Comparison of ENCODE assay signal across 16 cellular contexts in the genomic region with DNA sequence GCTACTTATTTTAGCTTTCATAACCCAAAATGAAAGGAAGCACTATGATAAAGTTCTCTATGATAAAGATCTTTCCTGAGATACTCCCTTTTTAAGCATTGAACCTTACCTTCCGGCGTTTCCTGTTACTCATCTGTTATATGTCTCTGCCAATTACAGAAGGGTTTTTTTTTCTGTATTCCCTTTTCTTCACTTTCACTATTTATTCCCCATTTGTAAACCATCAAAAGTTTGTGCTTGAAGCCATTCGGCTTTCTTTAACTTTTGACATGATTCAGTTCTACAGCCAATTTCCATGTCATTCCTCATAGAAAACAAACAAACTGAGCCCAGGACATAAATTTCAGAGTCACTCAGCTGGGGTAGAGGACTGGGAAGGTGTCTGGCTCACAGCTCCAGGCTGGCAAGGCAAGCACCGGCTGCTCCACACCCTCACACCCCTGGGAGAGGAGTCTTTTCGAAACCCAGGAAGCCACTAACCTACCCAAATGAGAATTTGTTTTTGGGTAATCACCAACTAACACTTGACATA.
DNase-seq lines count a peak whose midpoint lies in the region; ATAC-seq, FAIRE-seq and TF ChIP-seq lines count a peak whose summit lies in the region.
"Had no signal": no experiment of that assay in that cellular context is flagged by ENCODE, and none has a peak within 500 bp of the region (broad histone marks: within the 10 kb centered on the region; RNA-seq: fewer than 3 reads in every experiment).

No MANE protein-coding gene starts in this region.

- TF ChIP-seq CTCF in K562 (IDR thresholded peaks at IDR 0.05 in 2 of 3, conservative IDR thresholded peaks at IDR 0.05 in 1 of 3; ENCODE audit: insufficient read depth in 2 of 3, low read depth in 1 of 3, low read length in 3 of 3): no peak

- WGBS in K562 (ENCODE audit: insufficient coverage, low coverage, missing lambda C conversion rate): 4% methylated on average over 5 of the region's 5 CpGs

- H3K4me3 ChIP-seq in ACC112 (ENCODE audit: low read depth, low read length) (peak overlapping the region; percentile 10; the same call in 1 of the 2 replicates), K562 (no peak overlapping the region)

- POLR2A ChIA-PET in K562 (lab: Yijun Ruan, JAX): interaction anchor here (0.6 to 2.7 kb wide), 5 partner anchors 8 to 662 kb away, joined by 3 to 10 read pairs (median 3); no protein-coding TSS in a partner anchor

- no peaks in the 10 kb centered on the region for H3K79me2 ChIP-seq in ACC112 (ENCODE audit: control insufficient read depth, insufficient read depth, low read length, unreplicated experiment)
- peaks cover 76% of the 10 kb centered on the region for H3K79me2 ChIP-seq in K562 (ENCODE audit: control insufficient read depth, insufficient read depth, low read length)
- H3K79me2 ChIP-seq: parathyroid adenoma had no signal

- in situ Hi-C loops in K562 (cut with MboI): no loop called here

- no peak overlapping the region for H2AFZ ChIP-seq in ACC112 (ENCODE audit: low read length, unreplicated experiment)
- peak overlapping the region; percentile 78 for H2AFZ ChIP-seq in K562 (ENCODE audit: low read depth, low read length)
- H2AFZ ChIP-seq: parathyroid adenoma had no signal

- peak overlapping the region; percentile 66 to 80; a peak in 3 of 4 replicates for H3K9ac ChIP-seq in K562 (ENCODE audit: insufficient read depth in 1 of 2, low read depth in 2 of 2, low read length in 2 of 2)
- H3K9ac ChIP-seq: parathyroid adenoma had no signal

- peak overlapping the region; percentile 41 for H3K27ac ChIP-seq in ACC112 (ENCODE audit: low read depth, low read length)
- peak overlapping the region; percentile 83 for H3K27ac ChIP-seq in K562 (ENCODE audit: extremely low read depth, low read depth, low read length)
- H3K27ac ChIP-seq: parathyroid adenoma had no signal

- H3K27me3 ChIP-seq in ACC112 (ENCODE audit: insufficient read depth, low read length) (no peaks in the 10 kb centered on the region), K562 (ENCODE audit: control insufficient read depth in 2 of 2, insufficient read depth in 2 of 2, low read length in 2 of 2) (no peaks in the 10 kb centered on the region)

- H3K36me3 ChIP-seq in ACC112 (ENCODE audit: insufficient read depth, low read length) (no peaks in the 10 kb centered on the region), K562 (ENCODE audit: control insufficient read depth, insufficient read depth, low read length) (peaks cover 14% of the 10 kb centered on the region; the same call in 1 of the 3 replicates)

- peaks cover 18% of the 10 kb centered on the region for H3K4me1 ChIP-seq in ACC112 (ENCODE audit: control insufficient read depth, insufficient read depth, low read length, unreplicated experiment)
- peaks cover 7 to 28% of the 10 kb centered on the region in 2 experiments; a peak in 4 of 5 replicates for H3K4me1 ChIP-seq in K562 (replicated peaks in 1 of 2; ENCODE audit: control insufficient read depth in 2 of 2, insufficient read depth in 2 of 2, low read length in 2 of 2)
- H3K4me1 ChIP-seq: parathyroid adenoma had no signal

- no peaks in the 10 kb centered on the region for H4K20me1 ChIP-seq in K562 (replicated peaks; ENCODE audit: control insufficient read depth, insufficient read depth, low read length)

- BruUV-seq in K562 (replicated peaks; lab: Mats Ljungman, UMichigan): no TSS peak

- no peak for TF ChIP-seq POLR2A in K562 (conservative IDR thresholded peaks at IDR 0.05)

- H3K9me1 ChIP-seq in K562 (ENCODE audit: control insufficient read depth, insufficient read depth, low read length): no peaks in the 10 kb centered on the region

- TF ChIP-seq RAD21 in K562 (CRISPR knock-in tag; conservative IDR thresholded peaks at IDR 0.05 in 1 of 2, IDR thresholded peaks at IDR 0.05 in 1 of 2): no peak

- ATAC-seq in K562: peak; percentile 54
- no peak for ATAC-seq in GM19328 (IDR thresholded peaks at IDR 0.05; ENCODE audit: unreplicated experiment)
- ATAC-seq in left lobe of liver: no peak

- peak; percentile 77 for TF ChIP-seq EP300 in K562 (IDR thresholded peaks at IDR 0.05; ENCODE audit: low read length)

- no peaks in the 10 kb centered on the region for H3K9me3 ChIP-seq in K562 (replicated peaks; ENCODE audit: control insufficient read depth, insufficient read depth, low read depth, low read length)

- CTCF ChIA-PET in K562 (lab: Yijun Ruan, JAX; ENCODE audit: low intra/inter-chr PET ratio): no interaction called here

- DNase-seq in HT1080 (ENCODE audit: low read depth): peak; percentile 52
- DNase-seq in K562 (ENCODE audit: extremely low read depth in 1 of 4, low spot score in 3 of 4): peak in 2 of 4 experiments; percentile 20 to 39
- peak; percentile 42 for DNase-seq in kidney glomerular epithelial cell (lab: John Stamatoyannopoulos, UW)
- no peak for DNase-seq in NCI-H2171 treated with DMSO at 0.1 percent for 48 hours (lab: John Stamatoyannopoulos, UW)
- no peak for DNase-seq in NCI-H2107 (lab: John Stamatoyannopoulos, UW)
- DNase-seq in left lobe of liver (ENCODE audit: low spot score): no peak
- DNase-seq: activated T-cell treated with anti-CD3 and anti-CD28 coated beads for 4 hours; amniotic stem cell; DMS 273 treated with DMSO at 0.1 percent for 48 hours; NCI-H1417; SHP77 treated with DMSO at 0.1 percent for 48 hours; stimulated activated CD4-positive, alpha-beta T cell treated with anti-CD3 and anti-CD28 coated beads, Interleukin-1b, Interleukin-23, amount 100 ng/mL, for 48 hours had no signal

- H3K4me2 ChIP-seq in K562 (ENCODE audit: insufficient read depth, low read length): peak overlapping the region; percentile 56

- intact Hi-C loops in K562 (cut with micrococcal nuclease): loop anchor here (10.0 kb wide), 1 partner anchor 452 kb away; no protein-coding TSS in a partner anchor

- FAIRE-seq in K562 (lab: Jason Lieb, UNC): peak; percentile 40
- FAIRE-seq: H1 had no signal

TF ChIP-seq in K562, 482 proteins besides CTCF, POLR2A, EP300 and RAD21 (continues in another document):
- TF ChIP-seq RCOR1 (IDR thresholded peaks at IDR 0.05; ENCODE audit: borderline replicate concordance in 1 of 2, low read depth in 2 of 2, low read length in 2 of 2) (0 out of 4 replicates have a peak, but pooled peaks of 1 of the 2 experiments have one; percentile 9), SRSF9 (IDR thresholded peaks at IDR 0.05; ENCODE audit: borderline replicate concordance, low read depth, low read length) (no peak), HCFC1 (IDR thresholded peaks at IDR 0.05; ENCODE audit: low read depth, low read length) (no peak), SMARCA5 (IDR thresholded peaks at IDR 0.05) (no peak), PTBP1 (IDR thresholded peaks at IDR 0.05; ENCODE audit: low read depth, low read length) (no peak), PYGO2 (tag; IDR thresholded peaks at IDR 0.05) (no peak; the same call in 1 of the 2 replicates), RNF2 (IDR thresholded peaks at IDR 0.05) (no peak), FOS (IDR thresholded peaks at IDR 0.05; ENCODE audit: extremely low read depth, insufficient read length) (no peak)
- TF ChIP-seq, protein P1, sequence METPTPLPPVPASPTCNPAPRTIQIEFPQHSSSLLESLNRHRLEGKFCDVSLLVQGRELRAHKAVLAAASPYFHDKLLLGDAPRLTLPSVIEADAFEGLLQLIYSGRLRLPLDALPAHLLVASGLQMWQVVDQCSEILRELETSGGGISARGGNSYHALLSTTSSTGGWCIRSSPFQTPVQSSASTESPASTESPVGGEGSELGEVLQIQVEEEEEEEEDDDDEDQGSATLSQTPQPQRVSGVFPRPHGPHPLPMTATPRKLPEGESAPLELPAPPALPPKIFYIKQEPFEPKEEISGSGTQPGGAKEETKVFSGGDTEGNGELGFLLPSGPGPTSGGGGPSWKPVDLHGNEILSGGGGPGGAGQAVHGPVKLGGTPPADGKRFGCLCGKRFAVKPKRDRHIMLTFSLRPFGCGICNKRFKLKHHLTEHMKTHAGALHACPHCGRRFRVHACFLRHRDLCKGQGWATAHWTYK (CRISPR knock-in tag; IDR thresholded peaks at IDR 0.05): no peak
- TF ChIP-seq, protein P2, sequence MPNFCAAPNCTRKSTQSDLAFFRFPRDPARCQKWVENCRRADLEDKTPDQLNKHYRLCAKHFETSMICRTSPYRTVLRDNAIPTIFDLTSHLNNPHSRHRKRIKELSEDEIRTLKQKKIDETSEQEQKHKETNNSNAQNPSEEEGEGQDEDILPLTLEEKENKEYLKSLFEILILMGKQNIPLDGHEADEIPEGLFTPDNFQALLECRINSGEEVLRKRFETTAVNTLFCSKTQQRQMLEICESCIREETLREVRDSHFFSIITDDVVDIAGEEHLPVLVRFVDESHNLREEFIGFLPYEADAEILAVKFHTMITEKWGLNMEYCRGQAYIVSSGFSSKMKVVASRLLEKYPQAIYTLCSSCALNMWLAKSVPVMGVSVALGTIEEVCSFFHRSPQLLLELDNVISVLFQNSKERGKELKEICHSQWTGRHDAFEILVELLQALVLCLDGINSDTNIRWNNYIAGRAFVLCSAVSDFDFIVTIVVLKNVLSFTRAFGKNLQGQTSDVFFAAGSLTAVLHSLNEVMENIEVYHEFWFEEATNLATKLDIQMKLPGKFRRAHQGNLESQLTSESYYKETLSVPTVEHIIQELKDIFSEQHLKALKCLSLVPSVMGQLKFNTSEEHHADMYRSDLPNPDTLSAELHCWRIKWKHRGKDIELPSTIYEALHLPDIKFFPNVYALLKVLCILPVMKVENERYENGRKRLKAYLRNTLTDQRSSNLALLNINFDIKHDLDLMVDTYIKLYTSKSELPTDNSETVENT (CRISPR knock-in tag; IDR thresholded peaks at IDR 0.05): no peak
- TF ChIP-seq, protein P3, sequence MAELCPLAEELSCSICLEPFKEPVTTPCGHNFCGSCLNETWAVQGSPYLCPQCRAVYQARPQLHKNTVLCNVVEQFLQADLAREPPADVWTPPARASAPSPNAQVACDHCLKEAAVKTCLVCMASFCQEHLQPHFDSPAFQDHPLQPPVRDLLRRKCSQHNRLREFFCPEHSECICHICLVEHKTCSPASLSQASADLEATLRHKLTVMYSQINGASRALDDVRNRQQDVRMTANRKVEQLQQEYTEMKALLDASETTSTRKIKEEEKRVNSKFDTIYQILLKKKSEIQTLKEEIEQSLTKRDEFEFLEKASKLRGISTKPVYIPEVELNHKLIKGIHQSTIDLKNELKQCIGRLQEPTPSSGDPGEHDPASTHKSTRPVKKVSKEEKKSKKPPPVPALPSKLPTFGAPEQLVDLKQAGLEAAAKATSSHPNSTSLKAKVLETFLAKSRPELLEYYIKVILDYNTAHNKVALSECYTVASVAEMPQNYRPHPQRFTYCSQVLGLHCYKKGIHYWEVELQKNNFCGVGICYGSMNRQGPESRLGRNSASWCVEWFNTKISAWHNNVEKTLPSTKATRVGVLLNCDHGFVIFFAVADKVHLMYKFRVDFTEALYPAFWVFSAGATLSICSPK (IDR thresholded peaks at IDR 0.05; ENCODE audit: borderline replicate concordance): no peak

Comparison
In these comparisons a context has a peak if more than half of its experiments do, and no peak if none do; other contexts are left out.
1. DNase-seq: peak in HT1080 (single experiment) and kidney glomerular epithelial cell (single experiment); none in NCI-H2171 treated with DMSO at 0.1 percent for 48 hours (single experiment), NCI-H2107 (single experiment) and left lobe of liver (single experiment).